ENCODE assay signal across 11 cellular contexts in genomic region chr2:46477462-46477861, GRCh38. TPM values are rescaled to one million over a fixed set of nuclear protein-coding genes. Genes with fewer than 3 reads are reported as not detected.
DNase-seq lines count a peak whose midpoint lies in the region; ATAC-seq, FAIRE-seq and TF ChIP-seq lines count a peak whose summit lies in the region.
"Not testable (repeated sequence)": the region's sequence is repeated elsewhere in the genome, so short reads cannot be mapped to it uniquely, and the experiment has no call there.
"Had no signal": no experiment of that assay in that cellular context is flagged by ENCODE, and none has a peak within 500 bp of the region (broad histone marks: within the 10 kb centered on the region; RNA-seq: fewer than 3 reads in every experiment).

No MANE protein-coding gene starts in this region.

- CTCF ChIA-PET in CD4-positive, alpha-beta memory T cell (lab: Charles Lee; ENCODE audit: partially characterized antibody) = interaction anchor here (1.4 to 1.9 kb wide), 3 partner anchors 9 to 173 kb away, joined by 3 to 5 read pairs (median 4); no protein-coding TSS in a partner anchor
- CTCF ChIA-PET in activated CD8-positive, alpha-beta memory T cell treated with anti-CD3 and anti-CD28 coated beads, Interleukin-2, amount 10 ng/mL, durations not matched to agents 7 days and 5 days (lab: Charles Lee); HepG2 (lab: Yijun Ruan, JAX; ENCODE audit: low intra/inter-chr PET ratio, low total read pairs): not testable (repeated sequence)
- CTCF ChIA-PET in activated naive CD4-positive, alpha-beta T cell treated with anti-CD3 and anti-CD28 coated beads for 36 hours (lab: Charles Lee) = interaction anchor here (1.0 kb wide), 1 partner anchor 15 kb away, joined by 4 read pairs; no protein-coding TSS in a partner anchor

- H3K9ac ChIP-seq in HUES6 (ENCODE audit: low read length); HepG2 (ENCODE audit: insufficient read depth, low read depth, low read length): not testable (repeated sequence)

- peak in 4 of 5 donors; percentile 18 to 44 (median 37) for DNase-seq in CD4-positive, alpha-beta memory T cell
- peak; percentile 34 for DNase-seq in NCI-H748 (lab: John Stamatoyannopoulos, UW; ENCODE audit: unreplicated experiment)
- DNase-seq in T-helper 2 cell treated with Interferon-gamma antibody and Interleukin-4, amounts not matched to agents 5 μg/mL and 100 μg/mL, for 36 hours (ENCODE audit: low spot score); HepG2 (ENCODE audit: low spot score); stimulated activated naive B cell treated with anti-CD40 and anti-IgM and Interleukin-4, amounts not matched to agents 10 μg/mL and 1 μg/mL and 100 μg/mL, for 72 hours: not testable (repeated sequence)
- DNase-seq in activated CD8-positive, alpha-beta memory T cell treated with anti-CD3 and anti-CD28 coated beads, Interleukin-2, amount 10 ng/mL, durations not matched to agents 7 days and 5 days = peak; percentile 56
- DNase-seq in activated naive CD4-positive, alpha-beta T cell treated with anti-CD3 and anti-CD28 coated beads for 36 hours = peak; percentile 35

- H3K9me3 Mint-ChIP-seq in CD4-positive, alpha-beta memory T cell = peaks cover 0 to 56% (median 35%) of the 10 kb centered on the region in 8 donors
- H3K9me3 Mint-ChIP-seq in T-helper 2 cell treated with Interferon-gamma antibody and Interleukin-4, amounts not matched to agents 5 μg/mL and 100 μg/mL, for 36 hours; activated CD8-positive, alpha-beta memory T cell treated with anti-CD3 and anti-CD28 coated beads, Interleukin-2, amount 10 ng/mL, durations not matched to agents 7 days and 5 days (ENCODE audit: low read depth); stimulated activated naive B cell treated with anti-CD40 and anti-IgM and Interleukin-4, amounts not matched to agents 10 μg/mL and 1 μg/mL and 100 μg/mL, for 72 hours: not testable (repeated sequence)
- H3K9me3 Mint-ChIP-seq in activated naive CD4-positive, alpha-beta T cell treated with anti-CD3 and anti-CD28 coated beads for 36 hours = peaks cover 14% of the 10 kb centered on the region

- H3K4me3 ChIP-seq in CD4-positive, alpha-beta memory T cell (ENCODE audit: low read length in 2 of 2) = peak overlapping the region in 1 of 2 donors; percentile 9
- H3K4me3 ChIP-seq in HUES6 (ENCODE audit: low read depth, low read length) (peak overlapping the region; percentile 38), HepG2 (replicated peaks in 1 of 3; ENCODE audit: insufficient read depth in 1 of 3, low read depth in 2 of 3, low read length in 3 of 3) (peak overlapping the region in 1 of 3 experiments; percentile 15; a peak in 1 of 6 replicates)

- in situ Hi-C loops in HepG2 (cut with HindIII; ENCODE audit: extremely low pct_ligation_motif_present, low pct_unique_long_range_greater_than_20kb) = not testable (repeated sequence)

- not testable (repeated sequence) for FAIRE-seq in HepG2 (lab: Jason Lieb, UNC)

- ATAC-seq in activated CD8-positive, alpha-beta memory T cell treated with anti-CD3 and anti-CD28 coated beads, Interleukin-2, amount 10 ng/mL, durations not matched to agents 7 days and 5 days; HepG2; stimulated activated naive B cell treated with anti-CD40 and anti-IgM and Interleukin-4, amounts not matched to agents 10 μg/mL and 1 μg/mL and 100 μg/mL, for 72 hours (replicated peaks): not testable (repeated sequence)

- peaks cover 17% of the 10 kb centered on the region for H3K4me1 ChIP-seq in CD4-positive, alpha-beta memory T cell (ENCODE audit: insufficient read depth, low read length)
- H3K4me1 ChIP-seq in HUES6 (ENCODE audit: control insufficient read depth, insufficient read depth, low read length) = not testable (repeated sequence)
- H3K4me1 ChIP-seq in HepG2 (ENCODE audit: insufficient read depth, low read length) = peaks cover 14% of the 10 kb centered on the region

- not testable (repeated sequence) for TF ChIP-seq EP300 in HepG2 (IDR thresholded peaks at IDR 0.05; ENCODE audit: low read depth in 2 of 2, low read length in 2 of 2); HepG2 (CRISPR knock-in tag; IDR thresholded peaks at IDR 0.05; ENCODE audit: borderline replicate concordance)

- H3K27ac Mint-ChIP-seq in CD4-positive, alpha-beta memory T cell = peak overlapping the region in 3 of 7 donors; percentile 46 to 82 (median 79)
- not testable (repeated sequence) for H3K27ac Mint-ChIP-seq in T-helper 2 cell treated with Interferon-gamma antibody and Interleukin-4, amounts not matched to agents 5 μg/mL and 100 μg/mL, for 36 hours; activated naive CD4-positive, alpha-beta T cell treated with anti-CD3 and anti-CD28 coated beads for 36 hours
- H3K27ac Mint-ChIP-seq in activated CD8-positive, alpha-beta memory T cell treated with anti-CD3 and anti-CD28 coated beads, Interleukin-2, amount 10 ng/mL, durations not matched to agents 7 days and 5 days = peak overlapping the region; percentile 13
- H3K27ac Mint-ChIP-seq in stimulated activated naive B cell treated with anti-CD40 and anti-IgM and Interleukin-4, amounts not matched to agents 10 μg/mL and 1 μg/mL and 100 μg/mL, for 72 hours = peak overlapping the region; percentile 37

- peak overlapping the region; percentile 38 to 73 (median 68) for H3K4me3 Mint-ChIP-seq in CD4-positive, alpha-beta memory T cell
- H3K4me3 Mint-ChIP-seq in T-helper 2 cell treated with Interferon-gamma antibody and Interleukin-4, amounts not matched to agents 5 μg/mL and 100 μg/mL, for 36 hours = peak overlapping the region; percentile 0
- not testable (repeated sequence) for H3K4me3 Mint-ChIP-seq in activated CD8-positive, alpha-beta memory T cell treated with anti-CD3 and anti-CD28 coated beads, Interleukin-2, amount 10 ng/mL, durations not matched to agents 7 days and 5 days; activated naive CD4-positive, alpha-beta T cell treated with anti-CD3 and anti-CD28 coated beads for 36 hours; stimulated activated naive B cell treated with anti-CD40 and anti-IgM and Interleukin-4, amounts not matched to agents 10 μg/mL and 1 μg/mL and 100 μg/mL, for 72 hours

- H3K4me2 ChIP-seq in HepG2 (ENCODE audit: low read depth, low read length) = peak overlapping the region; percentile 39; the same call in 1 of the 2 replicates

- POLR2A ChIA-PET in CD4-positive, alpha-beta memory T cell (lab: Charles Lee; ENCODE audit: partially characterized antibody) = interaction anchor here (2.0 kb wide), 1 partner anchor 58 kb away, joined by 7 read pairs; no protein-coding TSS in a partner anchor
- POLR2A ChIA-PET in HepG2 (lab: Yijun Ruan, JAX) = not testable (repeated sequence)

- H4K20me1 ChIP-seq in HepG2 (ENCODE audit: insufficient read depth, low read length) = not testable (repeated sequence)

- TF ChIP-seq CTCF in HepG2 (CRISPR knock-in tag; IDR thresholded peaks at IDR 0.05) = not testable (repeated sequence)

- not testable (repeated sequence) for H3K27me3 ChIP-seq in CD4-positive, alpha-beta memory T cell (ENCODE audit: insufficient read depth, low read length); HUES6 (ENCODE audit: control insufficient read depth, insufficient read depth, low read length)
- peaks cover 2 to 28% of the 10 kb centered on the region in 2 experiments; a peak in 4 of 5 replicates for H3K27me3 ChIP-seq in HepG2 (ENCODE audit: control insufficient read depth in 1 of 2, insufficient read depth in 2 of 2, low read length in 2 of 2)

- not testable (repeated sequence) for TF ChIP-seq RAD21 in HepG2 (CRISPR knock-in tag; IDR thresholded peaks at IDR 0.05)

- not testable (repeated sequence) for H2AFZ ChIP-seq in HepG2 (ENCODE audit: low read length)

- H3K36me3 ChIP-seq in CD4-positive, alpha-beta memory T cell (ENCODE audit: insufficient read depth, low read length); HUES6 (ENCODE audit: control insufficient read depth, insufficient read depth, low read length); HepG2 (replicated peaks in 1 of 2; ENCODE audit: control insufficient read depth in 1 of 2, insufficient read depth in 2 of 2, low read length in 2 of 2): not testable (repeated sequence)

- H3K36me3 Mint-ChIP-seq in CD4-positive, alpha-beta memory T cell = peaks cover 9 to 24% of the 10 kb centered on the region in 2 donors
- H3K36me3 Mint-ChIP-seq in T-helper 2 cell treated with Interferon-gamma antibody and Interleukin-4, amounts not matched to agents 5 μg/mL and 100 μg/mL, for 36 hours (ENCODE audit: low read depth); activated CD8-positive, alpha-beta memory T cell treated with anti-CD3 and anti-CD28 coated beads, Interleukin-2, amount 10 ng/mL, durations not matched to agents 7 days and 5 days; activated naive CD4-positive, alpha-beta T cell treated with anti-CD3 and anti-CD28 coated beads for 36 hours (ENCODE audit: low read depth); stimulated activated naive B cell treated with anti-CD40 and anti-IgM and Interleukin-4, amounts not matched to agents 10 μg/mL and 1 μg/mL and 100 μg/mL, for 72 hours: not testable (repeated sequence)

- BruUV-seq in HepG2 (replicated peaks; lab: Mats Ljungman, UMichigan) = not testable (repeated sequence)

- not testable (repeated sequence) for TF ChIP-seq POLR2A in HepG2 (IDR thresholded peaks at IDR 0.05; ENCODE audit: insufficient read depth in 1 of 2, low read depth in 2 of 2, low read length in 2 of 2)

- not testable (repeated sequence) for H3K27ac ChIP-seq in CD4-positive, alpha-beta memory T cell (ENCODE audit: low read depth, low read length); HUES6 (ENCODE audit: low read depth, low read length); HepG2 (ENCODE audit: extremely low read length, insufficient read depth, low read length)

- H3K27me3 Mint-ChIP-seq in CD4-positive, alpha-beta memory T cell; activated naive CD4-positive, alpha-beta T cell treated with anti-CD3 and anti-CD28 coated beads for 36 hours (ENCODE audit: low read depth): not testable (repeated sequence)
- H3K27me3 Mint-ChIP-seq in T-helper 2 cell treated with Interferon-gamma antibody and Interleukin-4, amounts not matched to agents 5 μg/mL and 100 μg/mL, for 36 hours (ENCODE audit: low read depth) = peaks cover 36% of the 10 kb centered on the region
- H3K27me3 Mint-ChIP-seq in activated CD8-positive, alpha-beta memory T cell treated with anti-CD3 and anti-CD28 coated beads, Interleukin-2, amount 10 ng/mL, durations not matched to agents 7 days and 5 days = peaks cover 16% of the 10 kb centered on the region
- H3K27me3 Mint-ChIP-seq in stimulated activated naive B cell treated with anti-CD40 and anti-IgM and Interleukin-4, amounts not matched to agents 10 μg/mL and 1 μg/mL and 100 μg/mL, for 72 hours = peaks cover 0 to 13% of the 10 kb centered on the region in 2 donors

- H3K79me2 ChIP-seq in HepG2 (ENCODE audit: insufficient read depth, low read length) = not testable (repeated sequence)

- H3K4me1 Mint-ChIP-seq in CD4-positive, alpha-beta memory T cell = peaks cover 11 to 39% (median 27%) of the 10 kb centered on the region in 4 donors
- H3K4me1 Mint-ChIP-seq in T-helper 2 cell treated with Interferon-gamma antibody and Interleukin-4, amounts not matched to agents 5 μg/mL and 100 μg/mL, for 36 hours (ENCODE audit: low read depth) = peaks cover 17% of the 10 kb centered on the region
- H3K4me1 Mint-ChIP-seq in activated CD8-positive, alpha-beta memory T cell treated with anti-CD3 and anti-CD28 coated beads, Interleukin-2, amount 10 ng/mL, durations not matched to agents 7 days and 5 days = peaks cover 23% of the 10 kb centered on the region
- H3K4me1 Mint-ChIP-seq in activated naive CD4-positive, alpha-beta T cell treated with anti-CD3 and anti-CD28 coated beads for 36 hours (ENCODE audit: low read depth) = peaks cover 29% of the 10 kb centered on the region
- not testable (repeated sequence) for H3K4me1 Mint-ChIP-seq in stimulated activated naive B cell treated with anti-CD40 and anti-IgM and Interleukin-4, amounts not matched to agents 10 μg/mL and 1 μg/mL and 100 μg/mL, for 72 hours

- WGBS in HepG2 (ENCODE audit: low lambda C conversion rate) = 3% methylated on average over 7 of the region's 8 CpGs

- intact Hi-C loops in CD4-positive, alpha-beta memory T cell (cut with micrococcal nuclease); activated naive CD4-positive, alpha-beta T cell treated with anti-CD3 and anti-CD28 coated beads for 36 hours (cut with micrococcal nuclease); HepG2 (cut with micrococcal nuclease; ENCODE audit: unreplicated experiment): not testable (repeated sequence)

- not testable (repeated sequence) for H3K9me3 ChIP-seq in CD4-positive, alpha-beta memory T cell (ENCODE audit: control insufficient read depth in 1 of 2, low read length in 2 of 2); HepG2 (ENCODE audit: low read length)
- peaks cover 20% of the 10 kb centered on the region for H3K9me3 ChIP-seq in HUES6 (ENCODE audit: control insufficient read depth, insufficient read depth, low read depth, low read length)

RNA-seq across cellular contexts. Expression of gene TMEM247, which starts 1.9 kb away (rescaled TPM):
- not detected for total RNA-seq in CD4-positive, alpha-beta memory T cell
- not detected for polyA plus RNA-seq in CD4-positive, alpha-beta memory T cell
- total RNA-seq in activated CD8-positive, alpha-beta memory T cell treated with anti-CD3 and anti-CD28 coated beads, Interleukin-2, amount 10 ng/mL, durations not matched to agents 7 days and 5 days = not detected
- not detected for total RNA-seq in activated naive CD4-positive, alpha-beta T cell treated with anti-CD3 and anti-CD28 coated beads for 36 hours
- not detected in 2 replicates for total RNA-seq in HepG2 (2016; rRNA removed; fragmentation: Illumina TruSeq; extraction: Trizol)
- total RNA-seq in HepG2 (2016; cell fraction: cytosol; rRNA removed; fragmentation: Illumina TruSeq; extraction: Trizol; ENCODE audit: low read depth) = not detected in 2 replicates
- total RNA-seq in HepG2 (2016; cell fraction: insoluble cytoplasmic fraction; rRNA removed; fragmentation: Illumina TruSeq; extraction: Trizol) = not detected in 2 replicates
- not detected in 2 replicates for total RNA-seq in HepG2 (2016; cell fraction: membrane; rRNA removed; fragmentation: Illumina TruSeq; extraction: Trizol)
- not detected in 2 replicates for total RNA-seq in HepG2 (2016; cell fraction: nucleus; rRNA removed; fragmentation: Illumina TruSeq; extraction: Trizol)
- polyA plus RNA-seq in HepG2 (2011; rRNA removed) = not detected in 2 replicates
- polyA plus RNA-seq in HepG2 (2011; cell fraction: cytosol; rRNA removed) = not detected in 2 replicates
- polyA plus RNA-seq in HepG2 (2011; cell fraction: nucleus; rRNA removed) = not detected in 2 replicates
- not detected in 2 replicates for polyA plus RNA-seq in HepG2 (2012)
- not detected in 2 replicates for polyA plus RNA-seq in HepG2 (2016; cell fraction: cytosol; fragmentation: Illumina TruSeq; extraction: Trizol; ENCODE audit: low read depth)
- polyA plus RNA-seq in HepG2 (2016; cell fraction: insoluble cytoplasmic fraction; fragmentation: Illumina TruSeq; extraction: Trizol; ENCODE audit: low read depth) = not detected in 2 replicates
- polyA plus RNA-seq in HepG2 (2016; cell fraction: membrane; fragmentation: Illumina TruSeq; extraction: Trizol; ENCODE audit: low read depth) = not detected in 2 replicates
- polyA plus RNA-seq in HepG2 (2016; cell fraction: nucleus; fragmentation: Illumina TruSeq; extraction: Trizol; ENCODE audit: insufficient read depth, low read depth) = not detected in 2 replicates
- polyA minus RNA-seq in HepG2 (2011; rRNA and poly(A)+ RNA removed; ENCODE audit: low replicate concordance) = not detected in 2 replicates
- polyA minus RNA-seq in HepG2 (2011; cell fraction: cytosol; rRNA and poly(A)+ RNA removed) = not detected in 2 replicates
- not detected in 2 replicates for polyA minus RNA-seq in HepG2 (2011; cell fraction: nucleus; rRNA and poly(A)+ RNA removed)
- total RNA-seq: Daoy, IMR-90, Peyer's patch had no signal
- polyA plus RNA-seq: IMR-90 had no signal
